9 cellular contexts compared by ENCODE assay signal in the genomic region with DNA sequence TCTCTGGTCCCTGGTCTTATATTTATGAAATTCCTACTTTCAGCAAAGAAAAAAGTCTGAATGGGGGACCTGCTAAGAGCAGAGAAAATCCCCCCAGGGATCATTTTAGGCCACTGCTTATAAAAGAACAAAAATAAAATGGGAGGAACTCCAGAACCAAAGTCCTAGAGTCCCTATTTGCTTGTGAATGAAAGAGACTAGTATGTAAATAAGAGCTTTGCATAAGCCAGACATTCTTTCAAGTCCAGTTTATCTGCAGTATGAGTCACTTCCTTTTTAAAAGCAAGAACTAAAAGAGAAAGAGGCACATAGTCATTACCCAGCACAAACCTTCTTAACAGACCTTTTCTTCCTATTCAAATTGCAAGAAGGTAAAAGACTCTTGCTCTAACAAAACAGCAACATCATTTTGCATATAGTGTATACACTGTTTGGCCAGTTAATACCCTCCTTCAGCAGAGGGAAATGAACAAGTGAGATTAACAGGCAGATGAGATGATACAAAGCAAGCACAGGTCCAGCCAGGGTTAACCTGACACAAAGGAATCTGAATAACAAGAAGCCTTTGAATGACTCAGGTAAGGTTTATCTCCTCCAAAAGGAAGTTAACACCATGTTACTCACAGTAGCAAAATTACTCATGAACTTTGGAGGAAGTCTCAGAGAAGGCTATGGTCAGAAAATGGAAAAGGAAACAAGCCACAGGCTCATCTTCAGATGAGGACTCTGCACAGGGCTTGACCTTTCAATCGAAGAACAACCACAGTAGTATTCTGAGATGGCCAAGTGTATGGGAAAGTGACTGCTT.
DNase-seq lines count a peak whose midpoint lies in the region; ATAC-seq lines count a peak whose summit lies in the region.
"Had no signal": no experiment of that assay in that cellular context is flagged by ENCODE, and none has a peak within 500 bp of the region (broad histone marks: within the 10 kb centered on the region; RNA-seq: fewer than 3 reads in every experiment).

No MANE protein-coding gene starts in this region.

- no peaks in the 10 kb centered on the region for H3K27me3 ChIP-seq in skeletal muscle tissue (ENCODE audit: control insufficient read depth in 3 of 3, insufficient read depth in 3 of 3, low read length in 3 of 3)

- intact Hi-C loops in activated CD4-positive, alpha-beta T cell treated with anti-CD3 and anti-CD28 coated beads, Interleukin-2, amount 10 ng/mL, durations not matched to agents 24 days and 14 days (cut with micrococcal nuclease), result loop anchor here (1.0 to 5.0 kb wide), 10 partner anchors 10 to 432 kb away; a partner anchor contains a TSS

- H3K27me3 Mint-ChIP-seq in activated CD4-positive, alpha-beta T cell treated with anti-CD3 and anti-CD28 coated beads, Interleukin-2, amount 10 ng/mL, durations not matched to agents 24 days and 14 days, result no peaks in the 10 kb centered on the region

- H3K4me3 ChIP-seq in skeletal muscle tissue (ENCODE audit: low read length in 3 of 3), result no peak overlapping the region

- no peaks in the 10 kb centered on the region for H3K9me3 Mint-ChIP-seq in activated CD4-positive, alpha-beta T cell treated with anti-CD3 and anti-CD28 coated beads, Interleukin-2, amount 10 ng/mL, durations not matched to agents 24 days and 14 days

- DNase-seq in NCI-H2029 (lab: John Stamatoyannopoulos, UW) (peak; percentile 20), NCI-H2029 treated with DMSO at 0.1 percent for 48 hours (lab: John Stamatoyannopoulos, UW) (no peak), HuH-7.5 (ENCODE audit: low spot score) (peak; percentile 37), glomerular endothelial cell (ENCODE audit: extremely low read depth, low read depth, low spot score) (peak; percentile 71), GOT3 (lab: John Stamatoyannopoulos, UW) (no peak)
- peak; percentile 77 for DNase-seq in activated CD4-positive, alpha-beta T cell treated with anti-CD3 and anti-CD28 coated beads, Interleukin-2, amount 10 ng/mL, durations not matched to agents 24 days and 14 days

- peak; percentile 94 for ATAC-seq in GM21786 (IDR thresholded peaks at IDR 0.05; ENCODE audit: unreplicated experiment)

- no peaks in the 10 kb centered on the region for H3K9me3 ChIP-seq in skeletal muscle tissue (ENCODE audit: control insufficient read depth in 3 of 3, low read length in 3 of 3)

- peak overlapping the region; percentile 10 for H3K27ac ChIP-seq in skeletal muscle tissue (ENCODE audit: low read depth, low read length)
- H3K27ac ChIP-seq: C4-2B had no signal

- H3K36me3 Mint-ChIP-seq in activated CD4-positive, alpha-beta T cell treated with anti-CD3 and anti-CD28 coated beads, Interleukin-2, amount 10 ng/mL, durations not matched to agents 24 days and 14 days (ENCODE audit: low read depth), result no peaks in the 10 kb centered on the region

- no peak overlapping the region for H3K9ac ChIP-seq in skeletal muscle tissue (ENCODE audit: low read depth in 1 of 3, low read length in 3 of 3)

- H3K36me3 ChIP-seq in skeletal muscle tissue (ENCODE audit: control insufficient read depth in 3 of 3, insufficient read depth in 3 of 3, low read length in 3 of 3), result no peaks in the 10 kb centered on the region

- peak overlapping the region; percentile 99 for H3K27ac Mint-ChIP-seq in activated CD4-positive, alpha-beta T cell treated with anti-CD3 and anti-CD28 coated beads, Interleukin-2, amount 10 ng/mL, durations not matched to agents 24 days and 14 days

- no peaks in the 10 kb centered on the region for H3K4me1 ChIP-seq in skeletal muscle tissue (ENCODE audit: control insufficient read depth in 3 of 3, insufficient read depth in 3 of 3, low read length in 3 of 3)

- peaks cover 32% of the 10 kb centered on the region for H3K4me1 Mint-ChIP-seq in activated CD4-positive, alpha-beta T cell treated with anti-CD3 and anti-CD28 coated beads, Interleukin-2, amount 10 ng/mL, durations not matched to agents 24 days and 14 days

- H3K4me3 Mint-ChIP-seq in activated CD4-positive, alpha-beta T cell treated with anti-CD3 and anti-CD28 coated beads, Interleukin-2, amount 10 ng/mL, durations not matched to agents 24 days and 14 days, result peak overlapping the region; percentile 67

Comparison
In these comparisons a context has a peak if more than half of its experiments do, and no peak if none do; other contexts are left out.
1. DNase-seq: peak in NCI-H2029 (single experiment), HuH-7.5 (single experiment), activated CD4-positive, alpha-beta T cell treated with anti-CD3 and anti-CD28 coated beads, Interleukin-2, amount 10 ng/mL, durations not matched to agents 24 days and 14 days (single experiment) and glomerular endothelial cell (single experiment); none in NCI-H2029 treated with DMSO at 0.1 percent for 48 hours (single experiment) and GOT3 (single experiment).